1 cellular context compared by ENCODE assay signal in genomic region chr9:2179557-2179956, GRCh38.
TF ChIP-seq lines count a peak whose summit lies in the region.

No MANE protein-coding gene starts in this region.

TF ChIP-seq in HCT116, 20 proteins besides CTCF, POLR2A, EP300 and RAD21 (continued from another document):
- TF ChIP-seq EZH2phosphoT487 (IDR thresholded peaks at IDR 0.05; ENCODE audit: borderline replicate concordance) (no peak), SRF (IDR thresholded peaks at IDR 0.05; ENCODE audit: low read depth) (no peak), JUND (IDR thresholded peaks at IDR 0.05) (no peak), SP1 (IDR thresholded peaks at IDR 0.05; ENCODE audit: low read depth) (no peak)
- TF ChIP-seq, protein P1, sequence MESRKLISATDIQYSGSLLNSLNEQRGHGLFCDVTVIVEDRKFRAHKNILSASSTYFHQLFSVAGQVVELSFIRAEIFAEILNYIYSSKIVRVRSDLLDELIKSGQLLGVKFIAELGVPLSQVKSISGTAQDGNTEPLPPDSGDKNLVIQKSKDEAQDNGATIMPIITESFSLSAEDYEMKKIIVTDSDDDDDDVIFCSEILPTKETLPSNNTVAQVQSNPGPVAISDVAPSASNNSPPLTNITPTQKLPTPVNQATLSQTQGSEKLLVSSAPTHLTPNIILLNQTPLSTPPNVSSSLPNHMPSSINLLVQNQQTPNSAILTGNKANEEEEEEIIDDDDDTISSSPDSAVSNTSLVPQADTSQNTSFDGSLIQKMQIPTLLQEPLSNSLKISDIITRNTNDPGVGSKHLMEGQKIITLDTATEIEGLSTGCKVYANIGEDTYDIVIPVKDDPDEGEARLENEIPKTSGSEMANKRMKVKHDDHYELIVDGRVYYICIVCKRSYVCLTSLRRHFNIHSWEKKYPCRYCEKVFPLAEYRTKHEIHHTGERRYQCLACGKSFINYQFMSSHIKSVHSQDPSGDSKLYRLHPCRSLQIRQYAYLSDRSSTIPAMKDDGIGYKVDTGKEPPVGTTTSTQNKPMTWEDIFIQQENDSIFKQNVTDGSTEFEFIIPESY (IDR thresholded peaks at IDR 0.05; ENCODE audit: extremely low read depth, insufficient replicate concordance, low read length) = no peak
